In the genomic region with DNA sequence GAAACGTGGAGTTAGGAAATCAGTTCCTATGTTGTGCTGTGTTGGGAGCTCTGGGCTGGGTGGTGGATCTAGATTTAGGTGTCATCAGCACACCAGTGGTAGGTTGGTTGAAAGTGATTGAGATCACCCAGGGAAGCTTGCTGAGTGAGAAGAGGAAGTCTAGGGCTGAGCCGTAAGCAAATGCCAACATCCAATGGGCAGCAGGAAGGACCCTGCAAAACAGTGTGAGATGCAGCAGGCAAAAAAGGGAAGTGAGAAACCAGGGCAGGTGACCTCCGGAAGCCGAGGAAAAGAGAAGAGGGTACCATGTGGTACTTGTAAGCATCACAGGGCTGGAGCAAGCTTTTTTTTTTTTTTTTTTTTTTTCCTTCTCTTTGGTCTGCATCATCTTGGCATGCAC, we compare ENCODE assay signal across 1 cellular context.
TF ChIP-seq lines count a peak whose summit lies in the region.

No MANE protein-coding gene starts in this region.

TF ChIP-seq in A549, 52 proteins besides CTCF, POLR2A, EP300 and RAD21 (continued from another document):
- TF ChIP-seq, protein P1, sequence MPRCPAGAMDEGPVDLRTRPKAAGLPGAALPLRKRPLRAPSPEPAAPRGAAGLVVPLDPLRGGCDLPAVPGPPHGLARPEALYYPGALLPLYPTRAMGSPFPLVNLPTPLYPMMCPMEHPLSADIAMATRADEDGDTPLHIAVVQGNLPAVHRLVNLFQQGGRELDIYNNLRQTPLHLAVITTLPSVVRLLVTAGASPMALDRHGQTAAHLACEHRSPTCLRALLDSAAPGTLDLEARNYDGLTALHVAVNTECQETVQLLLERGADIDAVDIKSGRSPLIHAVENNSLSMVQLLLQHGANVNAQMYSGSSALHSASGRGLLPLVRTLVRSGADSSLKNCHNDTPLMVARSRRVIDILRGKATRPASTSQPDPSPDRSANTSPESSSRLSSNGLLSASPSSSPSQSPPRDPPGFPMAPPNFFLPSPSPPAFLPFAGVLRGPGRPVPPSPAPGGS (IDR thresholded peaks at IDR 0.05): no peak
- no peak for TF ChIP-seq CBX2 (IDR thresholded peaks at IDR 0.05; ENCODE audit: borderline replicate concordance, low read depth)
- TF ChIP-seq TP53 (CRISPR knock-in tag; IDR thresholded peaks at IDR 0.05): no peak
- TF ChIP-seq, protein P2, sequence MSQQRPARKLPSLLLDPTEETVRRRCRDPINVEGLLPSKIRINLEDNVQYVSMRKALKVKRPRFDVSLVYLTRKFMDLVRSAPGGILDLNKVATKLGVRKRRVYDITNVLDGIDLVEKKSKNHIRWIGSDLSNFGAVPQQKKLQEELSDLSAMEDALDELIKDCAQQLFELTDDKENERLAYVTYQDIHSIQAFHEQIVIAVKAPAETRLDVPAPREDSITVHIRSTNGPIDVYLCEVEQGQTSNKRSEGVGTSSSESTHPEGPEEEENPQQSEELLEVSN (IDR thresholded peaks at IDR 0.05; ENCODE audit: borderline replicate concordance, low read depth): no peak
- no peak for TF ChIP-seq JUNB (IDR thresholded peaks at IDR 0.05)
- TF ChIP-seq RFX5 (IDR thresholded peaks at IDR 0.05): no peak
- TF ChIP-seq, protein P3, sequence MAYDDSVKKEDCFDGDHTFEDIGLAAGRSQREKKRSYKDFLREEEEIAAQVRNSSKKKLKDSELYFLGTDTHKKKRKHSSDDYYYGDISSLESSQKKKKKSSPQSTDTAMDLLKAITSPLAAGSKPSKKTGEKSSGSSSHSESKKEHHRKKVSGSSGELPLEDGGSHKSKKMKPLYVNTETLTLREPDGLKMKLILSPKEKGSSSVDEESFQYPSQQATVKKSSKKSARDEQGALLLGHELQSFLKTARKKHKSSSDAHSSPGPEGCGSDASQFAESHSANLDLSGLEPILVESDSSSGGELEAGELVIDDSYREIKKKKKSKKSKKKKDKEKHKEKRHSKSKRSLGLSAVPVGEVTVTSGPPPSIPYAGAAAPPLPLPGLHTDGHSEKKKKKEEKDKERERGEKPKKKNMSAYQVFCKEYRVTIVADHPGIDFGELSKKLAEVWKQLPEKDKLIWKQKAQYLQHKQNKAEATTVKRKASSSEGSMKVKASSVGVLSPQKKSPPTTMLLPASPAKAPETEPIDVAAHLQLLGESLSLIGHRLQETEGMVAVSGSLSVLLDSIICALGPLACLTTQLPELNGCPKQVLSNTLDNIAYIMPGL (CRISPR knock-in tag; IDR thresholded peaks at IDR 0.05; ENCODE audit: borderline replicate concordance): no peak
- TF ChIP-seq KDM5A (IDR thresholded peaks at IDR 0.05): no peak
- TF ChIP-seq, protein P4, sequence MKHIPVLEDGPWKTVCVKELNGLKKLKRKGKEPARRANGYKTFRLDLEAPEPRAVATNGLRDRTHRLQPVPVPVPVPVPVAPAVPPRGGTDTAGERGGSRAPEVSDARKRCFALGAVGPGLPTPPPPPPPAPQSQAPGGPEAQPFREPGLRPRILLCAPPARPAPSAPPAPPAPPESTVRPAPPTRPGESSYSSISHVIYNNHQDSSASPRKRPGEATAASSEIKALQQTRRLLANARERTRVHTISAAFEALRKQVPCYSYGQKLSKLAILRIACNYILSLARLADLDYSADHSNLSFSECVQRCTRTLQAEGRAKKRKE (CRISPR knock-in tag; IDR thresholded peaks at IDR 0.05; ENCODE audit: low read depth): no peak
TF ChIP-seq in A549: peak in this region for 0.
